ENCODE assay signal across 8 cellular contexts in the genomic region with DNA sequence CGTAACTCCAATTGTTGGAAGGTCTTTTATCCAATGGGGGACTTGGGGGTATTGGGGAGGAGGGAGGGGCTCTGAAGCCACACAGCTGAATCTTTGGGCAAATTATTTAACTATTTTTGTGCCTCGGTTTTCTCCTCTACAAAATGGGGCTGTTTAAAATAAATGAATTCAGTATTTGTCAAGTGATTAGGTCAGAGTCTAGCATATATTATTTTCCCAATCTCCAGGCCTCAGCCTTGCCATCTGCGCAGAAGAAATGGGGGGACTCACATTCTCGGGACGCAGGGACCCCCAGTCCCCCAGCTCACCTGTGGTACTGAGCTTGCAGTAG. TPM values are rescaled to one million over a fixed set of nuclear protein-coding genes. Genes with fewer than 3 reads are reported as not detected.
DNase-seq lines count a peak whose midpoint lies in the region; ATAC-seq and TF ChIP-seq lines count a peak whose summit lies in the region.

No MANE protein-coding gene starts in this region.

- BruUV-seq in Panc1 (replicated peaks; lab: Mats Ljungman, UMichigan) = no TSS peak

- peak overlapping the region; percentile 88 to 97 (median 93) for H3K27ac Mint-ChIP-seq in CD4-positive, alpha-beta memory T cell

- peak overlapping the region; percentile 90 to 96 (median 92) for H3K4me3 Mint-ChIP-seq in CD4-positive, alpha-beta memory T cell

- CTCF ChIA-PET in CD4-positive, alpha-beta memory T cell (lab: Charles Lee; ENCODE audit: partially characterized antibody) = interaction anchor here (0.7 to 2.4 kb wide), 8 partner anchors 8 to 102 kb away, joined by 3 to 16 read pairs (median 5); no protein-coding TSS in a partner anchor
- CTCF ChIA-PET in Panc1 (lab: Charles Lee) = interaction anchor here (0.6 kb wide), 1 partner anchor 38 kb away, joined by 3 read pairs; no protein-coding TSS in a partner anchor

- TF ChIP-seq CTCF in Panc1 (IDR thresholded peaks at IDR 0.05) = no peak
- TF ChIP-seq CTCF in epithelial cell of esophagus (IDR thresholded peaks at IDR 0.05; ENCODE audit: insufficient read depth, low read depth, low read length, missing control alignments) = no peak
- no peak for TF ChIP-seq CTCF in osteoblast (IDR thresholded peaks at IDR 0.05; ENCODE audit: extremely low read depth, low read depth, low read length)

- H3K4me3 ChIP-seq in CD4-positive, alpha-beta memory T cell (ENCODE audit: low read length in 2 of 2) = peak overlapping the region; percentile 63 to 67
- peak overlapping the region; percentile 64 to 66 for H3K4me3 ChIP-seq in Panc1 (ENCODE audit: low read depth in 2 of 2, low read length in 2 of 2)
- H3K4me3 ChIP-seq in epithelial cell of esophagus (ENCODE audit: low read length) = peak overlapping the region; percentile 70
- peak overlapping the region; percentile 87 for H3K4me3 ChIP-seq in osteoblast (ENCODE audit: insufficient read depth, low read length)

- H3K79me2 ChIP-seq in osteoblast (ENCODE audit: insufficient read depth, low read length) = peaks cover 31% of the 10 kb centered on the region

- no peak for DNase-seq in CD4-positive, alpha-beta memory T cell
- DNase-seq in Panc1 (ENCODE audit: low read depth, low spot score) (no peak), epithelial cell of esophagus (ENCODE audit: low read depth) (no peak), osteoblast (ENCODE audit: insufficient read length, low spot score, missing footprints) (no peak), HCEC 1CT (no peak), DMS153 (lab: John Stamatoyannopoulos, UW) (no peak), NCI-H1694 treated with DMSO at 0.1 percent for 48 hours (lab: John Stamatoyannopoulos, UW) (no peak), D341Med (ENCODE audit: low spot score) (no peak)

- peaks cover 67% of the 10 kb centered on the region for H3K4me1 ChIP-seq in CD4-positive, alpha-beta memory T cell (ENCODE audit: insufficient read depth, low read length)
- H3K4me1 ChIP-seq in Panc1 (ENCODE audit: control insufficient read depth, insufficient read depth, low read length) = peaks cover 27% of the 10 kb centered on the region
- H3K4me1 ChIP-seq in osteoblast (ENCODE audit: insufficient read depth, low read length) = peaks cover 13% of the 10 kb centered on the region

- intact Hi-C loops in CD4-positive, alpha-beta memory T cell (cut with micrococcal nuclease) = loop anchor here (1.0 to 5.0 kb wide), 5 partner anchors 14 to 124 kb away; partner anchors contain the start of gene NCLN
- intact Hi-C loops in Panc1 (cut with micrococcal nuclease; ENCODE audit: unreplicated experiment) = no loop called here

- ATAC-seq in Panc1 = no peak

- peaks cover 35% of the 10 kb centered on the region for H4K20me1 ChIP-seq in osteoblast (ENCODE audit: insufficient read depth, low read length)

- H3K27me3 ChIP-seq in CD4-positive, alpha-beta memory T cell (ENCODE audit: insufficient read depth, low read length) = no peaks in the 10 kb centered on the region
- no peaks in the 10 kb centered on the region for H3K27me3 ChIP-seq in Panc1 (ENCODE audit: control insufficient read depth, insufficient read depth, low read length)
- H3K27me3 ChIP-seq in osteoblast (ENCODE audit: insufficient read depth, low read length) = no peaks in the 10 kb centered on the region

- POLR2A ChIA-PET in CD4-positive, alpha-beta memory T cell (lab: Charles Lee; ENCODE audit: partially characterized antibody) = interaction anchor here (0.8 to 16.1 kb wide), 18 partner anchors 9 to 585 kb away, joined by 3 to 555 read pairs (median 7); partner anchors contain the start of genes GADD45B, NCLN and TLE6
- POLR2A ChIA-PET in Panc1 (lab: Charles Lee) = no interaction called here

- H3K9me3 ChIP-seq in CD4-positive, alpha-beta memory T cell (ENCODE audit: control insufficient read depth in 1 of 2, low read length in 2 of 2) = no peaks in the 10 kb centered on the region
- H3K9me3 ChIP-seq in Panc1 (ENCODE audit: control insufficient read depth, insufficient read depth, low read depth, low read length) = no peaks in the 10 kb centered on the region
- no peaks in the 10 kb centered on the region for H3K9me3 ChIP-seq in osteoblast (ENCODE audit: low read depth, low read length)

- H3K36me3 ChIP-seq in CD4-positive, alpha-beta memory T cell (ENCODE audit: insufficient read depth, low read length) = peaks cover 40% of the 10 kb centered on the region
- H3K36me3 ChIP-seq in Panc1 (ENCODE audit: control insufficient read depth, insufficient read depth, low read length) = no peaks in the 10 kb centered on the region
- peaks cover 24% of the 10 kb centered on the region for H3K36me3 ChIP-seq in osteoblast (ENCODE audit: insufficient read depth, low read length)

- H3K27me3 Mint-ChIP-seq in CD4-positive, alpha-beta memory T cell = no peaks in the 10 kb centered on the region

- H3K27ac ChIP-seq in CD4-positive, alpha-beta memory T cell (ENCODE audit: low read depth, low read length) = peak overlapping the region; percentile 59
- H3K27ac ChIP-seq in Panc1 (ENCODE audit: low read length) (peak overlapping the region; percentile 83), osteoblast (ENCODE audit: low read depth, low read length) (peak overlapping the region; percentile 37)

- peak overlapping the region; percentile 86 for H3K4me2 ChIP-seq in osteoblast (ENCODE audit: insufficient read depth, low read length)

- H3K36me3 Mint-ChIP-seq in CD4-positive, alpha-beta memory T cell = peaks cover 32 to 40% of the 10 kb centered on the region in 2 donors

- H3K9me3 Mint-ChIP-seq in CD4-positive, alpha-beta memory T cell = no peaks in the 10 kb centered on the region

- in situ Hi-C loops in Panc1 (cut with HindIII; ENCODE audit: low pct_unique_long_range_greater_than_20kb, low sequenced_read_pairs) = no loop called here

- H2AFZ ChIP-seq in osteoblast (ENCODE audit: low read length) = no peak overlapping the region

- H3K4me1 Mint-ChIP-seq in CD4-positive, alpha-beta memory T cell = peaks cover 18 to 57% (median 37%) of the 10 kb centered on the region in 4 donors

RNA-seq across cellular contexts. Expression of gene TLE5, which starts 1.5 kb away (rescaled TPM):
- 100 to 1,000 TPM; 876 to 900 TPM for total RNA-seq in CD4-positive, alpha-beta memory T cell
- 100 to 1,000 TPM; 572 to 943 TPM for polyA plus RNA-seq in CD4-positive, alpha-beta memory T cell
- 287 TPM for total RNA-seq in Panc1 (2021; ENCODE audit: unreplicated experiment)
- polyA plus RNA-seq in Panc1 (2012; ENCODE audit: insufficient read length) = 828 TPM
- 209 and 211 TPM in 2 replicates for total RNA-seq in osteoblast

RNA-seq across cellular contexts. Expression of gene TLE2, which starts 31.7 kb away (rescaled TPM):
- total RNA-seq in CD4-positive, alpha-beta memory T cell = 10 to 100 TPM; 20.9 to 23.1 TPM
- polyA plus RNA-seq in CD4-positive, alpha-beta memory T cell = 1 to 10 TPM; 5.5 to 7.0 TPM
- total RNA-seq in Panc1 (2021; ENCODE audit: unreplicated experiment) = 6.2 TPM
- 31.3 TPM for polyA plus RNA-seq in Panc1 (2012; ENCODE audit: insufficient read length)
- 2.4 and 5.1 TPM in 2 replicates for total RNA-seq in osteoblast

RNA-seq across cellular contexts. Expression of gene GNA11, which starts 33.3 kb away (rescaled TPM):
- total RNA-seq in CD4-positive, alpha-beta memory T cell = 1 to 10 TPM; 3.5 to 3.9 TPM
- polyA plus RNA-seq in CD4-positive, alpha-beta memory T cell = under 1 TPM; 0.09 to 0.39 TPM
- total RNA-seq in Panc1 (2021; ENCODE audit: unreplicated experiment) = 64.6 TPM
- polyA plus RNA-seq in Panc1 (2012; ENCODE audit: insufficient read length) = 120 TPM
- 73.7 and 74.2 TPM in 2 replicates for total RNA-seq in osteoblast

Comparison
In these comparisons a context has a peak if more than half of its experiments do, and no peak if none do; other contexts are left out.
1. RNA of gene GNA11, which starts 33.3 kb away (total RNA-seq): 73.7 to 74.2 TPM in osteoblast and 64.6 TPM in Panc1 (single experiment); 3.5 to 3.9 TPM in CD4-positive, alpha-beta memory T cell; every median in the first group is over 10 times any median in the second.
2. Peak in every context shown above with its lines, with median percentiles within 50 percentile points of each other: H3K27ac ChIP-seq and H3K4me3 ChIP-seq.